1 cellular context compared by ENCODE assay signal in the genomic region with DNA sequence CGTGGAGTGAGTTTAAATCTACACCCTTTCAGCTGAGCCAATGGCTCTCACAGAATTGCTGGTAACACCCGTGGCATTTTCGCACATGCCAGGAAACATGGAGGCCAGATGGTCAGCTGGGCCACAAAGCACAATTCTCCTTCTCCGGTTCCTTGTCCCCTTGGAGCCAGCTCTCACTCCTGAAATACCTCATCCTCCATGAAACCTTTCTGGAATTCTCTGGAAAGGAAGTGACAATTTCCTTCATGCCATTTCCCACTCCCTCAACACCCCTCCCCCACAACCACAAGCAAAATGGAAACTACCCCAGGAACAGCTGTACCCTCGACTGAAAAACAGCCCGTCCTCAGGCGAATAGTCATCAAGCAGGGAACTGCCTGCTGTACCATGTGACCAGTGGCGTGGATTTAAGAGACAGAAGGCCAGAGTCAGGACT.
TF ChIP-seq lines count a peak whose summit lies in the region.

No MANE protein-coding gene starts in this region.

TF ChIP-seq in liver, 16 proteins besides CTCF, POLR2A, EP300 and RAD21 (continued from another document):
- TF ChIP-seq REST (IDR thresholded peaks at IDR 0.05) (no peak), JUND (IDR thresholded peaks at IDR 0.05) (no peak)
